Comparison of ENCODE assay signal across 2 cellular contexts in the genomic region with DNA sequence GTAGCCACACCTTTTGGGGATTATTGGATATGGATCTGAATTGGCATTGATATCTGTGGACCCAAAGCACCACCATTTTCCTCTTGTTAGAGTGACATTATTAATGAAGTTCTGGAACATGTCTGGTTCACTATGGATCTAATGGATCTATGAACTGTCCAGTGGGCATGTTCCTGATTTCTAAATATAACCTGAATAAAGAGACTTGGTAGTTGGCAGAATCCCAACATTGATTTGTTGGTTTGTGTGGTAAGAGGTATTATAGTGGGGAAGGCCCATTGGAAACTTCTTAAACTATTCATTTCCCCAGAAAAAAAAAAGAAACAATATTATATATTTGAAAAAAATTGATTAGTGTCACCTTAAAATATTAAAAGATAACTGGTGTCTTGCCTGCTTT.
TF ChIP-seq lines count a peak whose summit lies in the region.

No MANE protein-coding gene starts in this region.

TF ChIP-seq in liver, 16 proteins besides CTCF, POLR2A, EP300 and RAD21 (continued from another document):
- TF ChIP-seq, protein P1, sequence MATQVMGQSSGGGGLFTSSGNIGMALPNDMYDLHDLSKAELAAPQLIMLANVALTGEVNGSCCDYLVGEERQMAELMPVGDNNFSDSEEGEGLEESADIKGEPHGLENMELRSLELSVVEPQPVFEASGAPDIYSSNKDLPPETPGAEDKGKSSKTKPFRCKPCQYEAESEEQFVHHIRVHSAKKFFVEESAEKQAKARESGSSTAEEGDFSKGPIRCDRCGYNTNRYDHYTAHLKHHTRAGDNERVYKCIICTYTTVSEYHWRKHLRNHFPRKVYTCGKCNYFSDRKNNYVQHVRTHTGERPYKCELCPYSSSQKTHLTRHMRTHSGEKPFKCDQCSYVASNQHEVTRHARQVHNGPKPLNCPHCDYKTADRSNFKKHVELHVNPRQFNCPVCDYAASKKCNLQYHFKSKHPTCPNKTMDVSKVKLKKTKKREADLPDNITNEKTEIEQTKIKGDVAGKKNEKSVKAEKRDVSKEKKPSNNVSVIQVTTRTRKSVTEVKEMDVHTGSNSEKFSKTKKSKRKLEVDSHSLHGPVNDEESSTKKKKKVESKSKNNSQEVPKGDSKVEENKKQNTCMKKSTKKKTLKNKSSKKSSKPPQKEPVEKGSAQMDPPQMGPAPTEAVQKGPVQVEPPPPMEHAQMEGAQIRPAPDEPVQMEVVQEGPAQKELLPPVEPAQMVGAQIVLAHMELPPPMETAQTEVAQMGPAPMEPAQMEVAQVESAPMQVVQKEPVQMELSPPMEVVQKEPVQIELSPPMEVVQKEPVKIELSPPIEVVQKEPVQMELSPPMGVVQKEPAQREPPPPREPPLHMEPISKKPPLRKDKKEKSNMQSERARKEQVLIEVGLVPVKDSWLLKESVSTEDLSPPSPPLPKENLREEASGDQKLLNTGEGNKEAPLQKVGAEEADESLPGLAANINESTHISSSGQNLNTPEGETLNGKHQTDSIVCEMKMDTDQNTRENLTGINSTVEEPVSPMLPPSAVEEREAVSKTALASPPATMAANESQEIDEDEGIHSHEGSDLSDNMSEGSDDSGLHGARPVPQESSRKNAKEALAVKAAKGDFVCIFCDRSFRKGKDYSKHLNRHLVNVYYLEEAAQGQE (IDR thresholded peaks at IDR 0.05): peak; percentile 17

TF ChIP-seq in HepG2, 621 proteins besides CTCF, POLR2A, EP300 and RAD21 (continued from another document):
- no peak for TF ChIP-seq PBX3 (CRISPR knock-in tag; IDR thresholded peaks at IDR 0.05; ENCODE audit: borderline replicate concordance)
- no peak for TF ChIP-seq FOSL2 (CRISPR knock-in tag; IDR thresholded peaks at IDR 0.05)
- no peak for TF ChIP-seq RBM39 (IDR thresholded peaks at IDR 0.05; ENCODE audit: low read depth, low read length, poor library complexity, severe bottlenecking)
- TF ChIP-seq SRSF4 (IDR thresholded peaks at IDR 0.05; ENCODE audit: low read depth, low read length, poor library complexity, severe bottlenecking): no peak
- no peak for TF ChIP-seq PAX8 (CRISPR knock-in tag; IDR thresholded peaks at IDR 0.05; ENCODE audit: borderline replicate concordance)
- TF ChIP-seq ZNF510 (CRISPR knock-in tag; IDR thresholded peaks at IDR 0.05; ENCODE audit: low read depth): no peak
